8 cellular contexts compared by ENCODE assay signal in genomic region chr1:229341811-229342304, GRCh38. TPM values are rescaled to one million over a fixed set of nuclear protein-coding genes. Genes with fewer than 3 reads are reported as not detected.
DNase-seq lines count a peak whose midpoint lies in the region; ATAC-seq and TF ChIP-seq lines count a peak whose summit lies in the region.

No MANE protein-coding gene starts in this region.

- peaks cover 2% of the 10 kb centered on the region for H3K9me3 Mint-ChIP-seq in chondrocyte (ENCODE audit: low read depth)

- peaks cover 36% of the 10 kb centered on the region for H3K4me1 Mint-ChIP-seq in chondrocyte (ENCODE audit: low read depth)

- H3K36me3 ChIP-seq in BLaER1 treated with 17β-estradiol and CSF1 and Interleukin-3, amounts not matched to agents 10 nM and 100 nM, result no peaks in the 10 kb centered on the region
- H3K36me3 ChIP-seq in OCI-LY3 (replicated peaks; ENCODE audit: low read depth, low read length), result peaks cover 4% of the 10 kb centered on the region
- no peaks in the 10 kb centered on the region for H3K36me3 ChIP-seq in lower lobe of right lung
- H3K36me3 ChIP-seq in transverse colon, result no peaks in the 10 kb centered on the region

- 0 to 1% methylated on average over 7 to 37 of the region's 54 CpGs for WGBS in transverse colon (ENCODE audit: low coverage in 1 of 2), 2 donors

- H3K4me1 ChIP-seq in BLaER1 treated with 17β-estradiol and CSF1 and Interleukin-3, amounts not matched to agents 10 nM and 100 nM, result peaks cover 35 to 58% (median 53%) of the 10 kb centered on the region in 10 experiments
- peaks cover 27% of the 10 kb centered on the region for H3K4me1 ChIP-seq in OCI-LY3 (ENCODE audit: low read length)
- peaks cover 25% of the 10 kb centered on the region for H3K4me1 ChIP-seq in lower lobe of right lung
- H3K4me1 ChIP-seq in transverse colon, result peaks cover 0 to 28% (median 15%) of the 10 kb centered on the region in 4 donors

- H3K9ac ChIP-seq in BLaER1 treated with 17β-estradiol and CSF1 and Interleukin-3, amounts not matched to agents 10 nM and 100 nM, result peak overlapping the region; percentile 85 to 91 (median 89)
- peak overlapping the region; percentile 73 for H3K9ac ChIP-seq in OCI-LY3 (ENCODE audit: low read length)

- peak overlapping the region; percentile 76 for H3K27ac Mint-ChIP-seq in chondrocyte (ENCODE audit: unreplicated experiment)

- peaks cover 0 to 4% (median 0%) of the 10 kb centered on the region in 11 experiments; a peak in 1 of 22 replicates for H3K27me3 ChIP-seq in BLaER1 treated with 17β-estradiol and CSF1 and Interleukin-3, amounts not matched to agents 10 nM and 100 nM
- peaks cover 18% of the 10 kb centered on the region for H3K27me3 ChIP-seq in OCI-LY3 (ENCODE audit: low read depth, low read length)
- no peaks in the 10 kb centered on the region for H3K27me3 ChIP-seq in lower lobe of right lung (ENCODE audit: low read depth)
- H3K27me3 ChIP-seq in transverse colon, result peaks cover 14% of the 10 kb centered on the region

- peak overlapping the region; percentile 72 to 92 (median 80) for H3K4me3 ChIP-seq in BLaER1 treated with 17β-estradiol and CSF1 and Interleukin-3, amounts not matched to agents 10 nM and 100 nM
- H3K4me3 ChIP-seq in OCI-LY3 (ENCODE audit: low read length) (peak overlapping the region; percentile 85), lower lobe of right lung (peak overlapping the region; percentile 98), transverse colon (peak overlapping the region; percentile 68 to 98 (median 84))

- peaks cover 0 to 25% (median 0%) of the 10 kb centered on the region in 11 experiments; a peak in 7 of 22 replicates for H4K20me1 ChIP-seq in BLaER1 treated with 17β-estradiol and CSF1 and Interleukin-3, amounts not matched to agents 10 nM and 100 nM
- H4K20me1 ChIP-seq in OCI-LY3 (ENCODE audit: insufficient read depth, low read length), result peaks cover 8% of the 10 kb centered on the region

- ATAC-seq in GM19035 (IDR thresholded peaks at IDR 0.05; ENCODE audit: unreplicated experiment), result peak; percentile 39
- peak; percentile 34 for ATAC-seq in HG03175 (IDR thresholded peaks at IDR 0.05; ENCODE audit: unreplicated experiment)
- ATAC-seq in lower lobe of right lung, result peak; percentile 31 to 36

- in situ Hi-C loops in transverse colon (cut with MboI; ENCODE audit: low pct_ligation_motif_present in 1 of 4, low pct_unique_long_range_greater_than_20kb in 1 of 4, low sequenced_read_pairs in 3 of 4), result no loop called here

- no peak for TF ChIP-seq POLR2A in transverse colon (IDR thresholded peaks at IDR 0.05)

- H2AFZ ChIP-seq in OCI-LY3 (ENCODE audit: low read depth, low read length), result peak overlapping the region; percentile 55; the same call in 1 of the 2 replicates

- H3K27ac ChIP-seq in BLaER1 treated with 17β-estradiol and CSF1 and Interleukin-3, amounts not matched to agents 10 nM and 100 nM, result peak overlapping the region; percentile 76 to 93 (median 86)
- peak overlapping the region; percentile 45 for H3K27ac ChIP-seq in OCI-LY3 (ENCODE audit: low read length)
- peak overlapping the region; percentile 92 for H3K27ac ChIP-seq in lower lobe of right lung
- H3K27ac ChIP-seq in transverse colon, result peak overlapping the region; percentile 90 to 96 (median 94)

- no peak for TF ChIP-seq EP300 in transverse colon (IDR thresholded peaks at IDR 0.05; ENCODE audit: low read depth)

- intact Hi-C loops in lower lobe of right lung (cut with DNase I), result no loop called here
- intact Hi-C loops in transverse colon (cut with DNase I; ENCODE audit: low total_unique reads), result no loop called here

- peaks cover 35% of the 10 kb centered on the region for H3K79me2 ChIP-seq in OCI-LY3 (ENCODE audit: low read length)

- H3K4me3 Mint-ChIP-seq in chondrocyte (ENCODE audit: unreplicated experiment), result peak overlapping the region; percentile 93

- H3K27me3 Mint-ChIP-seq in chondrocyte (ENCODE audit: low read depth), result no peaks in the 10 kb centered on the region

- H3K4me2 ChIP-seq in BLaER1 treated with 17β-estradiol and CSF1 and Interleukin-3, amounts not matched to agents 10 nM and 100 nM, result peak overlapping the region; percentile 82 to 98 (median 93)
- peak overlapping the region; percentile 82 for H3K4me2 ChIP-seq in OCI-LY3 (ENCODE audit: low read length)

- DNase-seq in chondrocyte (ENCODE audit: low spot score) (no peak), lower lobe of right lung (no peak), transverse colon (no peak)
- no peak for DNase-seq in stimulated activated CD4-positive, alpha-beta T cell treated with anti-CD3 and anti-CD28 coated beads, Interleukin-4, amount 100 ng/mL, for 1 hour

- H3K36me3 Mint-ChIP-seq in chondrocyte (ENCODE audit: low read depth), result no peaks in the 10 kb centered on the region

- TF ChIP-seq CTCF in OCI-LY3 (IDR thresholded peaks at IDR 0.05; ENCODE audit: low read depth, low read length) (no peak; the same call in 1 of the 2 replicates), chondrocyte (IDR thresholded peaks at IDR 0.05) (no peak), lower lobe of right lung (IDR thresholded peaks at IDR 0.05) (no peak), transverse colon (IDR thresholded peaks at IDR 0.05) (no peak)

- H3K9me3 ChIP-seq in BLaER1 treated with 17β-estradiol and CSF1 and Interleukin-3, amounts not matched to agents 10 nM and 100 nM (replicated peaks in 1 of 11), result no peaks in the 10 kb centered on the region
- H3K9me3 ChIP-seq in OCI-LY3 (ENCODE audit: insufficient read depth, low read length) (no peaks in the 10 kb centered on the region), lower lobe of right lung (no peaks in the 10 kb centered on the region), transverse colon (no peaks in the 10 kb centered on the region)

RNA-seq across cellular contexts. Expression of gene CCSAP, which starts 1.0 kb away (rescaled TPM):
- total RNA-seq in chondrocyte (5.4 to 8.9 TPM (median 8.9 TPM) in 3 replicates), lower lobe of right lung (12.2 TPM), transverse colon (1 to 10 TPM in 3 of 4 donors, not detected in 1; 2.5 to 3.8 (median 3.5) TPM)
